ENCODE assay signal across 8 cellular contexts in the genomic region with DNA sequence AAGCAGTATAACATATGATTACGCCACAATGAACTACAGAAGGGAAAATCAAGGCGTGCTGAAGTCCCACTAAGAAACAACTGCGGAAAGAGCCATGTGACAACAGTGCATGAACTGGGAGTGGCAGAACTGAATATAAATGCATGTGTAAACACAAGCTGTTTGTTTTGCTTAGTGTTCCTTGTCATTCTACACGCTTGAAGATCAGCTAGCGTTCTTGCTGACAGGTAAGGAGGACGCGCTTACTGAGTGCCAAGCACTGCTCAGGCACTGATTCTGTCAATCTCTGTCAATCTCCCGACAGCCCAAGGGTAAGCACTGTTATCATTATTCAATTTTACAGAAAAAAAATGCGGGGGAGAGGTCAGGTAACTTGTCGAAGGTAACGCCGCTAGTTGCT. TPM values are rescaled to one million over a fixed set of nuclear protein-coding genes. Genes with fewer than 3 reads are reported as not detected.
DNase-seq lines count a peak whose midpoint lies in the region; ATAC-seq, FAIRE-seq and TF ChIP-seq lines count a peak whose summit lies in the region.

No MANE protein-coding gene starts in this region.

- H4K20me1 ChIP-seq in GM12878 (ENCODE audit: control insufficient read depth, insufficient read depth): peaks cover 4% of the 10 kb centered on the region; the same call in 1 of the 2 replicates

- peak overlapping the region; percentile 90; the same call in 1 of the 2 replicates for H3K27ac ChIP-seq in GM12878 (ENCODE audit: control insufficient read depth, insufficient read depth)

- H3K4me3 ChIP-seq in GM12878: peak overlapping the region; percentile 76

- H3K9ac ChIP-seq in GM12878 (ENCODE audit: control insufficient read depth, insufficient read depth, low read length): peak overlapping the region; percentile 85

- peak overlapping the region; percentile 93 for H2AFZ ChIP-seq in GM12878 (ENCODE audit: control insufficient read depth, low read depth, low read length)

- H3K27me3 ChIP-seq in GM12878 (replicated peaks in 1 of 2; ENCODE audit: control insufficient read depth in 2 of 2, insufficient read depth in 2 of 2, low read length in 1 of 2): no peaks in the 10 kb centered on the region

- TF ChIP-seq POLR2A in GM12878 (IDR thresholded peaks at IDR 0.05; ENCODE audit: low read depth, low read length): no peak

- under 1% methylated on average over 12 of the region's 12 CpGs for WGBS in GM12878 (ENCODE audit: insufficient coverage, insufficient replicate concordance, low lambda C conversion rate, missing lambda C conversion rate)

- peak; percentile 33 for ATAC-seq in HG02571 (IDR thresholded peaks at IDR 0.05; ENCODE audit: unreplicated experiment)
- ATAC-seq in GM12878: peak; percentile 61

- H3K9me3 ChIP-seq in GM12878 (replicated peaks; ENCODE audit: control insufficient read depth, insufficient read depth, low read length): no peaks in the 10 kb centered on the region

- POLR2A ChIA-PET in GM12878 (lab: Charles Lee): interaction anchor here (0.6 kb wide), 1 partner anchor 958 kb away, joined by 3 read pairs; no protein-coding TSS in a partner anchor

- no peak for TF ChIP-seq EP300 in GM12878 (IDR thresholded peaks at IDR 0.05; ENCODE audit: borderline replicate concordance in 1 of 2, control insufficient read depth in 1 of 2, low read depth in 2 of 2, low read length in 2 of 2)

- RAD21 ChIA-PET in GM12878 (lab: Charles Lee; ENCODE audit: unreplicated experiment): interaction anchor here (0.9 to 1.3 kb wide), 2 partner anchors 12 to 30 kb away, joined by 3 to 4 read pairs; partner anchors contain the start of gene PDCD2

- BruUV-seq in GM12878 (replicated peaks; lab: Mats Ljungman, UMichigan): no TSS peak

- TF ChIP-seq CTCF in GM12878 (IDR thresholded peaks at IDR 0.05 in 2 of 3, conservative IDR thresholded peaks at IDR 0.05 in 1 of 3; ENCODE audit: control insufficient read depth in 2 of 3, extremely low read depth in 1 of 3, insufficient read depth in 1 of 3, low read depth in 3 of 3, low read length in 3 of 3): no peak

- DNase-seq in activated T-cell treated with anti-CD3 and anti-CD28 coated beads for 1 hour (ENCODE audit: low read depth): peak; percentile 11
- DNase-seq in activated T-cell treated with anti-CD3 and anti-CD28 coated beads for 4 hours: no peak
- peak; percentile 83 for DNase-seq in NCI-H146 treated with DMSO at 0.1 percent for 48 hours (lab: John Stamatoyannopoulos, UW; ENCODE audit: unreplicated experiment)
- no peak for DNase-seq in GM12878 (ENCODE audit: low read depth, low spot score)
- DNase-seq in kidney glomerular epithelial cell (lab: John Stamatoyannopoulos, UW): peak; percentile 62
- DNase-seq in stromal cell of bone marrow (ENCODE audit: low read depth): peak; percentile 29
- DNase-seq in RPMI8226: no peak

- H3K4me2 ChIP-seq in GM12878 (ENCODE audit: control insufficient read depth, insufficient read depth): peak overlapping the region; percentile 65

- SMC1A ChIA-PET in GM12878 (lab: Charles Lee; ENCODE audit: uncharacterized antibody, unreplicated experiment): interaction anchor here (0.8 to 1.5 kb wide), 4 partner anchors 14 to 242 kb away, joined by 3 to 8 read pairs (median 3); partner anchors contain the start of gene PDCD2

- no peak for TF ChIP-seq RAD21 in GM12878 (IDR thresholded peaks at IDR 0.05; ENCODE audit: insufficient read depth, low read depth, low read length)

- peaks cover 0 to 8% of the 10 kb centered on the region in 2 experiments; a peak in 2 of 4 replicates for H3K36me3 ChIP-seq in GM12878 (ENCODE audit: control insufficient read depth in 2 of 2, insufficient read depth in 2 of 2, low read length in 1 of 2)

- FAIRE-seq in GM12878 (lab: Jason Lieb, UNC): no peak

- intact Hi-C loops in GM12878 (cut with micrococcal nuclease; ENCODE audit: unreplicated experiment): loop anchor here (1.0 to 5.0 kb wide), 3 partner anchors 31 to 851 kb away; partner anchors contain the start of genes C6orf120, DYNLT2, ERMARD and PDCD2

- CTCF ChIA-PET in GM12878 (lab: Yijun Ruan, JAX): interaction anchor here (1.1 to 1.6 kb wide), 2 partner anchors 24 to 30 kb away, joined by 4 to 6 read pairs; partner anchors contain the start of gene PDCD2

- peaks cover 3% of the 10 kb centered on the region; the same call in 1 of the 2 replicates for H3K4me1 ChIP-seq in GM12878 (ENCODE audit: control insufficient read depth, insufficient read depth, low read length)

- in situ Hi-C loops in GM12878 (cut with MboI): loop anchor here (5.0 kb wide), 2 partner anchors 801 to 851 kb away; partner anchors contain the start of genes C6orf120, DYNLT2, ERMARD and WDR27

- H3K79me2 ChIP-seq in GM12878 (ENCODE audit: control insufficient read depth, insufficient read depth, low read length): peaks cover 72% of the 10 kb centered on the region

TF ChIP-seq in GM12878, 131 proteins besides CTCF, POLR2A, EP300 and RAD21 (continues in another document):
- no peak for TF ChIP-seq CEBPB (IDR thresholded peaks at IDR 0.05; ENCODE audit: borderline replicate concordance in 1 of 2, low read depth in 2 of 2, low read length in 2 of 2)
- no peak for TF ChIP-seq ESRRA (IDR thresholded peaks at IDR 0.05; ENCODE audit: low read length)
- TF ChIP-seq ZNF24 (IDR thresholded peaks at IDR 0.05): no peak
- no peak for TF ChIP-seq IKZF1 (conservative IDR thresholded peaks at IDR 0.05)
- no peak for TF ChIP-seq SP1 (IDR thresholded peaks at IDR 0.05; ENCODE audit: low read depth, low read length)
- TF ChIP-seq CHD1 (IDR thresholded peaks at IDR 0.05; ENCODE audit: low read depth, low read length): 0 out of 2 replicates have a peak, but pooled peaks have one; percentile 61
- TF ChIP-seq STAT3 (IDR thresholded peaks at IDR 0.05; ENCODE audit: low read depth, low read length): no peak
- TF ChIP-seq POLR2AphosphoS2 (IDR thresholded peaks at IDR 0.05; ENCODE audit: low read depth, low read length): no peak

RNA-seq across cellular contexts. Expression of gene TBP, which starts 0.5 kb away (rescaled TPM):
- 39.7 and 48.9 TPM in 2 replicates for total RNA-seq in GM12878 (2013; cell fraction: nucleolus; rRNA removed)
- total RNA-seq in GM12878 (2014; rRNA removed): 27.1 and 30.6 TPM in 2 replicates
- 13.6 and 15.0 TPM in 2 replicates for total RNA-seq in GM12878 (2014; rRNA removed; fragmentation: Illumina TruSeq; extraction: Trizol)
- total RNA-seq in GM12878 (2021): 18.3 and 19.6 TPM in 2 replicates
- 10.0 TPM for polyA plus RNA-seq in GM12878 (2011; ENCODE audit: low read depth)
- polyA plus RNA-seq in GM12878 (2011; rRNA removed): 20.8 and 27.4 TPM in 2 replicates
- polyA plus RNA-seq in GM12878 (2011; cell fraction: cytosol; rRNA removed): 17.1 and 25.9 TPM in 2 replicates
- polyA plus RNA-seq in GM12878 (2011; cell fraction: nucleus; rRNA removed): 21.4 and 22.2 TPM in 2 replicates
- polyA plus RNA-seq in GM12878 (2012): 11.7 and 13.6 TPM in 2 replicates
- polyA plus RNA-seq in GM12878 (2014; fragmentation: Illumina TruSeq; extraction: Trizol): 24.6 and 25.6 TPM in 2 replicates
- 10 to 100 TPM; 26.0 to 35.5 TPM for polyA plus RNA-seq in GM12878 (2014; fragmentation: Nextera tagmentation; extraction: Ambion mirVana)
- 24.2 and 31.0 TPM in 2 replicates for polyA plus RNA-seq in GM12878 (2014; rRNA removed)
- 10 to 100 TPM; 32.4 to 39.5 TPM for polyA plus RNA-seq in GM12878 (2016; fragmentation: Nextera tagmentation; extraction: Ambion mirVana)
- polyA minus RNA-seq in GM12878 (2011; rRNA and poly(A)+ RNA removed): 18.0 and 22.6 TPM in 2 replicates
- polyA minus RNA-seq in GM12878 (2011; cell fraction: cytosol; rRNA and poly(A)+ RNA removed): 6.4 and 8.0 TPM in 2 replicates
- 7.3 and 12.7 TPM in 2 replicates for polyA minus RNA-seq in GM12878 (2011; cell fraction: nucleus; rRNA and poly(A)+ RNA removed)

RNA-seq across cellular contexts. Expression of gene PSMB1, which starts 0.6 kb away (rescaled TPM):
- total RNA-seq in GM12878 (2013; cell fraction: nucleolus; rRNA removed): 67.2 and 69.1 TPM in 2 replicates
- total RNA-seq in GM12878 (2014; rRNA removed) (303 and 374 TPM in 2 replicates), GM12878 (2014; rRNA removed; fragmentation: Illumina TruSeq; extraction: Trizol) (298 and 303 TPM in 2 replicates), GM12878 (2021) (205 and 208 TPM in 2 replicates)
- 248 TPM for polyA plus RNA-seq in GM12878 (2011; ENCODE audit: low read depth)
- polyA plus RNA-seq in GM12878 (2011; rRNA removed) (453 and 491 TPM in 2 replicates), GM12878 (2014; fragmentation: Illumina TruSeq; extraction: Trizol) (240 and 265 TPM in 2 replicates), GM12878 (2014; fragmentation: Nextera tagmentation; extraction: Ambion mirVana) (1,000 to 10,000 TPM; 1,185 to 1,317 TPM), GM12878 (2014; rRNA removed) (401 and 525 TPM in 2 replicates), GM12878 (2016; fragmentation: Nextera tagmentation; extraction: Ambion mirVana) (100 to 1,000 TPM; 636 to 654 TPM)
- polyA plus RNA-seq in GM12878 (2011; cell fraction: cytosol; rRNA removed): 560 and 617 TPM in 2 replicates
- 288 and 355 TPM in 2 replicates for polyA plus RNA-seq in GM12878 (2011; cell fraction: nucleus; rRNA removed)
- 198 and 239 TPM in 2 replicates for polyA plus RNA-seq in GM12878 (2012)
- 316 and 324 TPM in 2 replicates for polyA minus RNA-seq in GM12878 (2011; rRNA and poly(A)+ RNA removed)
- polyA minus RNA-seq in GM12878 (2011; cell fraction: cytosol; rRNA and poly(A)+ RNA removed): 92.7 and 95.6 TPM in 2 replicates
- 30.3 and 38.0 TPM in 2 replicates for polyA minus RNA-seq in GM12878 (2011; cell fraction: nucleus; rRNA and poly(A)+ RNA removed)

RNA-seq across cellular contexts. Expression of gene PDCD2, which starts 30.8 kb away (rescaled TPM):
- total RNA-seq in GM12878 (2013; cell fraction: nucleolus; rRNA removed): 72.5 and 78.9 TPM in 2 replicates
- 109 and 115 TPM in 2 replicates for total RNA-seq in GM12878 (2014; rRNA removed)
- total RNA-seq in GM12878 (2014; rRNA removed; fragmentation: Illumina TruSeq; extraction: Trizol): 86.5 and 92.9 TPM in 2 replicates
- total RNA-seq in GM12878 (2021): 90.7 and 93.1 TPM in 2 replicates
- polyA plus RNA-seq in GM12878 (2011; ENCODE audit: low read depth): 26.8 TPM
- polyA plus RNA-seq in GM12878 (2011; rRNA removed): 105 and 129 TPM in 2 replicates
- polyA plus RNA-seq in GM12878 (2011; cell fraction: cytosol; rRNA removed): 63.1 and 69.8 TPM in 2 replicates
- polyA plus RNA-seq in GM12878 (2011; cell fraction: nucleus; rRNA removed): 55.5 and 57.7 TPM in 2 replicates
- polyA plus RNA-seq in GM12878 (2012): 48.0 and 60.1 TPM in 2 replicates
- 97.5 and 116 TPM in 2 replicates for polyA plus RNA-seq in GM12878 (2014; fragmentation: Illumina TruSeq; extraction: Trizol)
- polyA plus RNA-seq in GM12878 (2014; fragmentation: Nextera tagmentation; extraction: Ambion mirVana): 10 to 100 TPM; 27.4 to 57.3 TPM
- polyA plus RNA-seq in GM12878 (2014; rRNA removed): 103 and 122 TPM in 2 replicates
- 100 to 1,000 TPM; 149 to 154 TPM for polyA plus RNA-seq in GM12878 (2016; fragmentation: Nextera tagmentation; extraction: Ambion mirVana)
- polyA minus RNA-seq in GM12878 (2011; rRNA and poly(A)+ RNA removed): 38.2 and 44.4 TPM in 2 replicates
- polyA minus RNA-seq in GM12878 (2011; cell fraction: cytosol; rRNA and poly(A)+ RNA removed): 18.7 and 24.7 TPM in 2 replicates
- polyA minus RNA-seq in GM12878 (2011; cell fraction: nucleus; rRNA and poly(A)+ RNA removed): 21.8 and 27.1 TPM in 2 replicates

Comparison
In these comparisons a context has a peak if more than half of its experiments do, and no peak if none do; other contexts are left out.
1. DNase-seq: peak in activated T-cell treated with anti-CD3 and anti-CD28 coated beads for 1 hour (single experiment), NCI-H146 treated with DMSO at 0.1 percent for 48 hours (single experiment), kidney glomerular epithelial cell (single experiment) and stromal cell of bone marrow (single experiment); none in activated T-cell treated with anti-CD3 and anti-CD28 coated beads for 4 hours (single experiment), GM12878 (single experiment) and RPMI8226 (single experiment).